1 cellular context compared by ENCODE assay signal in the genomic region with DNA sequence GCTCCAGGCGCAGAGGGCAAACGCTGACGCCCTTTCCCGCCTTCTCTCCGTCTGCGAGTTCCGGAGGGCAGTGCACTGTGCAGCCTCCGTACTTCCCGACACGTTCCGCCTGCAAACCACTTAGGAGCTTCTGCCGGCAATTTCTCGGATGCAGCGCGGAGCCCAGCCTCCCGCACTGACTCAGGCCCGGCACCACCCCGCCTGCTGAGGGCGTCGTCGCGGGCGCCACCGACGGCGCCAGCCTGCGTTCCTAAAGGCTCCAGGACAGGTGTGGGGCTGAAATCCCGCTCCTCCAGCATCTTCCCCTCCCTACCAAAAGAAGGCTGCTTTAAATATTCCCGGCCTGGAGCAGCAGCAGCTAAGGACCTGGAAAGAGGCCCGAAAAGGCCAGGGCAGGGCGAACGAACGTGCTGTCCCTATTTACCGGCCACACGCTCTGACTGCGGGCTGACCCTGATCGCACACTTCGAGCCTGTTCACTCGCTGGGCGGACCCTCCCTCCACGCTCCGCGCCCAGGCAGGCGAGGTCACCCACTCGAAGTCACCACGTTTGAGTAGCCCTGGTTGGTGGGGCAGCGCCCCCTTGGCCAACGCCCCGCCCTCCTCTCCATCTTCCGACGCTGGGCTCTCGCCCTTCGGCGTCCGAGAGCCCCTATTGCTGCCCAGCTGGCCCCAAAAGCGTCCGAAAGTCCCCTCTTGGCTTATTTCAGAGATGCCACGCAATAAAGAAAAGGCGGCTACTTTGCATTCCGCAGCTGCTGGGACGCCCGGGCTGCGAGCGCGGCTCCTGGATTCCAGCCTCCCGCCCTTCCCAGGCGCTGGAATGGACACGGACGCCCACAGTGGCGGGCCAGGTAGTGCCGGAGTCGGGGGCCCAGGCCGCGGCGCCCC.
TF ChIP-seq lines count a peak whose summit lies in the region.

No MANE protein-coding gene starts in this region.

TF ChIP-seq in HEK293, 187 proteins besides CTCF, POLR2A, EP300 and RAD21 (continued from another document):
- TF ChIP-seq ZNF148 (tag by site-specific recombination; IDR thresholded peaks at IDR 0.05; ENCODE audit: borderline replicate concordance), result no peak
